ENCODE assay signal across 27 cellular contexts in genomic region chr17:62674363-62674739, GRCh38.
"Had no signal": no experiment of that assay in that cellular context is flagged by ENCODE, and none has a peak within 500 bp of the region (broad histone marks: within the 10 kb centered on the region; RNA-seq: fewer than 3 reads in every experiment).

No MANE protein-coding gene starts in this region.

- H3K9me3 ChIP-seq: esophagus muscularis mucosa, gastroesophageal sphincter, heart left ventricle, left lung, pancreas, right atrium auricular region, thoracic aorta, tibial nerve, upper lobe of left lung, uterus had no signal

- ATAC-seq: foreskin keratinocyte; heart left ventricle; left cardiac atrium; left lung; naive thymus-derived CD8-positive, alpha-beta T cell; pancreas; sciatic nerve; stimulated activated effector memory CD8-positive, alpha-beta T cell treated with anti-CD3 and anti-CD28 coated beads, Interleukin-12 subunit alpha, Interleukin-12 subunit beta, amount 100 ng/mL, for 72 hours had no signal

- DNase-seq: dermis blood vessel endothelial cell; effector memory CD4-positive, alpha-beta T cell; foreskin keratinocyte; kidney; left cardiac atrium; left lung; naive thymus-derived CD8-positive, alpha-beta T cell; nephron progenitor cell; occipital lobe; pancreas; stimulated activated CD4-positive, alpha-beta T cell treated with anti-CD3 and anti-CD28 coated beads, Interleukin-2, amount 100 ng/mL, for 24 hours; stimulated activated CD4-positive, alpha-beta T cell treated with anti-CD3 and anti-CD28 coated beads, Interleukin-4, amount 100 ng/mL, for 24 hours; stimulated activated naive CD4-positive, alpha-beta T cell treated with Interleukin-2 at 50 U/mL for 16 hours; upper lobe of left lung; uterus had no signal

- H3K27ac ChIP-seq: coronary artery, esophagus muscularis mucosa, foreskin keratinocyte, heart left ventricle, hepatocyte, left lung, pancreas, right atrium auricular region, upper lobe of left lung had no signal

- H3K4me2 ChIP-seq: hepatocyte had no signal

- H3K4me3 Mint-ChIP-seq: naive thymus-derived CD8-positive, alpha-beta T cell; nephron progenitor cell; stimulated activated effector memory CD8-positive, alpha-beta T cell treated with anti-CD3 and anti-CD28 coated beads, Interleukin-12 subunit alpha, Interleukin-12 subunit beta, amount 100 ng/mL, for 72 hours had no signal

- H3K4me3 ChIP-seq: coronary artery, esophagus muscularis mucosa, gastroesophageal sphincter, heart left ventricle, hepatocyte, left lung, pancreas, right atrium auricular region, thoracic aorta, tibial nerve, upper lobe of left lung, uterus had no signal

- H3K4me1 ChIP-seq: pancreas, right atrium auricular region, upper lobe of left lung had no signal

- FAIRE-seq: endothelial cell of umbilical vein, kidney, pancreas had no signal

- H3K36me3 ChIP-seq: gastroesophageal sphincter, pancreas, right atrium auricular region, uterus had no signal

- H3K27ac Mint-ChIP-seq: progenitor cell of endocrine pancreas; stimulated activated effector memory CD8-positive, alpha-beta T cell treated with anti-CD3 and anti-CD28 coated beads, Interleukin-12 subunit alpha, Interleukin-12 subunit beta, amount 100 ng/mL, for 72 hours had no signal

- H3K9me3 Mint-ChIP-seq: naive thymus-derived CD8-positive, alpha-beta T cell; nephron progenitor cell; stimulated activated effector memory CD8-positive, alpha-beta T cell treated with anti-CD3 and anti-CD28 coated beads, Interleukin-12 subunit alpha, Interleukin-12 subunit beta, amount 100 ng/mL, for 72 hours had no signal

- H3K27me3 Mint-ChIP-seq: naive thymus-derived CD8-positive, alpha-beta T cell; progenitor cell of endocrine pancreas had no signal

- H2AFZ ChIP-seq: hepatocyte had no signal

- H3K27me3 ChIP-seq: esophagus muscularis mucosa, foreskin keratinocyte, gastroesophageal sphincter, heart left ventricle, hepatocyte, left lung, pancreas, right atrium auricular region, tibial nerve, upper lobe of left lung, uterus had no signal
